In genomic region chr20:49562341-49563014, GRCh38 we compare ENCODE assay signal across 10 cellular contexts. TPM values are rescaled to one million over a fixed set of nuclear protein-coding genes. Genes with fewer than 3 reads are reported as not detected.
DNase-seq lines count a peak whose midpoint lies in the region; TF ChIP-seq lines count a peak whose summit lies in the region.
"Had no signal": no experiment of that assay in that cellular context is flagged by ENCODE, and none has a peak within 500 bp of the region (broad histone marks: within the 10 kb centered on the region; RNA-seq: fewer than 3 reads in every experiment).

No MANE protein-coding gene starts in this region.

- H2BK12ac ChIP-seq in H9 (ENCODE audit: insufficient read length, low read depth, low read length): no peak overlapping the region

- peaks cover 17 to 45% of the 10 kb centered on the region in 2 experiments for H3K4me1 Mint-ChIP-seq in H9

- no peak overlapping the region for H4K8ac ChIP-seq in H9 (replicated peaks; ENCODE audit: insufficient read length, low read depth, low read length)

- H4K20me1 ChIP-seq in H9 (ENCODE audit: control insufficient read depth, insufficient read depth, insufficient read length): no peaks in the 10 kb centered on the region

- no peak overlapping the region for H2BK120ac ChIP-seq in H9 (ENCODE audit: low read depth, low read length, poor library complexity, severe bottlenecking)

- TF ChIP-seq CTCF in H9 (conservative IDR thresholded peaks at IDR 0.05) (no peak), astrocyte of the spinal cord (IDR thresholded peaks at IDR 0.05; ENCODE audit: low read depth, low read length) (no peak)

- H3K27ac ChIP-seq in H9 (ENCODE audit: insufficient read length, low read depth, low read length): no peak overlapping the region
- peak overlapping the region; percentile 56 for H3K27ac ChIP-seq in skeletal muscle tissue (ENCODE audit: low read depth, low read length)
- H3K27ac ChIP-seq: HL-60 had no signal

- peak; percentile 77 for DNase-seq in H9
- DNase-seq in astrocyte of the spinal cord (ENCODE audit: low read depth, low spot score): peak; percentile 88
- peak; percentile 78 for DNase-seq in iris pigment epithelial cell (ENCODE audit: low read depth)
- DNase-seq in Ammon's horn (ENCODE audit: low spot score): no peak
- no peak for DNase-seq in superior temporal gyrus (ENCODE audit: extremely low spot score)
- no peak for DNase-seq in NCI-H1436 (lab: John Stamatoyannopoulos, UW)
- no peak for DNase-seq in G401 (ENCODE audit: low spot score)
- DNase-seq: erythroblast had no signal

- peak overlapping the region; percentile 11; the same call in 1 of the 2 replicates for H3K14ac ChIP-seq in H9 (ENCODE audit: insufficient read depth, low read length)

- no peak overlapping the region for H2AK5ac ChIP-seq in H9 (ENCODE audit: insufficient read length, low read length)

- H3K4me2 ChIP-seq in H9 (ENCODE audit: insufficient read depth, insufficient read length, low read length): no peak overlapping the region

- H3K27me3 ChIP-seq in H9 (ENCODE audit: insufficient read depth, low read length) (no peaks in the 10 kb centered on the region), skeletal muscle tissue (ENCODE audit: control insufficient read depth in 3 of 3, insufficient read depth in 3 of 3, low read length in 3 of 3) (peaks cover 4 to 9% (median 8%) of the 10 kb centered on the region in 3 donors)

- no peak overlapping the region for H4K91ac ChIP-seq in H9 (ENCODE audit: insufficient read length, low read depth, low read length)

- H3K4me1 ChIP-seq in H9 (ENCODE audit: insufficient read depth, low read length): peaks cover 2% of the 10 kb centered on the region; the same call in 1 of the 2 replicates
- H3K4me1 ChIP-seq in skeletal muscle tissue (ENCODE audit: control insufficient read depth in 3 of 3, insufficient read depth in 3 of 3, low read length in 3 of 3): peaks cover 19 to 24% (median 20%) of the 10 kb centered on the region in 3 donors

- H2BK5ac ChIP-seq in H9 (ENCODE audit: insufficient read length, low read length): no peak overlapping the region

- peaks cover 5 to 22% (median 11%) of the 10 kb centered on the region in 3 experiments for H3K36me3 Mint-ChIP-seq in H9 (ENCODE audit: insufficient read depth in 1 of 3, low read depth in 3 of 3)

- in situ Hi-C loops in astrocyte of the spinal cord (cut with HindIII; ENCODE audit: low sequenced_read_pairs) (no loop called here), G401 (cut with HindIII; ENCODE audit: low sequenced_read_pairs) (no loop called here)

- no peak overlapping the region for H2BK20ac ChIP-seq in H9 (ENCODE audit: low read depth, low read length, poor library complexity, severe bottlenecking)

- H2AFZ ChIP-seq in H9 (ENCODE audit: low read length): no peak overlapping the region

- no peak overlapping the region for H3K9ac ChIP-seq in H9 (ENCODE audit: extremely low read depth, insufficient read length, low read length)
- peak overlapping the region in 1 of 3 donors; percentile 41 for H3K9ac ChIP-seq in skeletal muscle tissue (ENCODE audit: low read depth in 1 of 3, low read length in 3 of 3)

- H3K56ac ChIP-seq in H9 (ENCODE audit: insufficient read length, low read depth, low read length): no peak overlapping the region

- peak overlapping the region; percentile 7 for H3K18ac ChIP-seq in H9 (ENCODE audit: insufficient read length, low read depth, low read length)

- no peaks in the 10 kb centered on the region; the same call in 1 of the 2 replicates for H3K27me3 Mint-ChIP-seq in H9 (ENCODE audit: low read depth)

- no peak overlapping the region for H3K4me3 Mint-ChIP-seq in H9

- H3K4me3 ChIP-seq in astrocyte of the spinal cord (ENCODE audit: low read depth, low read length) (no peak overlapping the region), skeletal muscle tissue (ENCODE audit: low read length in 3 of 3) (peak overlapping the region in 1 of 3 donors; percentile 9)

- peak overlapping the region; percentile 76 to 93 (median 91) for H3K27ac Mint-ChIP-seq in H9

- H4K5ac ChIP-seq in H9 (ENCODE audit: insufficient read length, low read depth, low read length): peak overlapping the region; percentile 20

- H3K79me2 ChIP-seq in H9 (ENCODE audit: insufficient read depth, low read length): no peaks in the 10 kb centered on the region; the same call in 1 of the 2 replicates

- no peaks in the 10 kb centered on the region for H3K36me3 ChIP-seq in skeletal muscle tissue (ENCODE audit: control insufficient read depth in 3 of 3, insufficient read depth in 3 of 3, low read length in 3 of 3)

- H3K23me2 ChIP-seq in H9 (ENCODE audit: insufficient read length, low read depth, low read length, poor library complexity, severe bottlenecking): peaks cover 3% of the 10 kb centered on the region

- no peaks in the 10 kb centered on the region for H3K9me3 Mint-ChIP-seq in H9

- WGBS in H9 (ENCODE audit: extremely low coverage, insufficient read length, low lambda C conversion rate): no CpG with 5 or more reads among the region's 19 CpGs

- no peak overlapping the region for H2BK15ac ChIP-seq in H9 (ENCODE audit: low read depth, low read length)

- H3T11ph ChIP-seq in H9 (ENCODE audit: low read length): no peak overlapping the region

- no peak overlapping the region for H3K23ac ChIP-seq in H9 (ENCODE audit: insufficient read length, low read depth, low read length)

- H3K9me3 ChIP-seq in H9 (ENCODE audit: control insufficient read depth, low read depth, low read length): no peaks in the 10 kb centered on the region
- no peaks in the 10 kb centered on the region for H3K9me3 ChIP-seq in skeletal muscle tissue (ENCODE audit: control insufficient read depth in 3 of 3, low read length in 3 of 3)

- H3K79me1 ChIP-seq in H9 (ENCODE audit: insufficient read depth, low read depth, low read length, poor library complexity, severe bottlenecking): no peaks in the 10 kb centered on the region

- no peak overlapping the region for H3K4ac ChIP-seq in H9 (ENCODE audit: low read depth, low read length)

RNA-seq across cellular contexts. Expression of gene PTGIS, which starts 5.5 kb away (rescaled TPM):
- total RNA-seq in H9 (2021) (18.9 and 20.0 TPM in 2 replicates), skeletal muscle tissue (25.6 TPM)
- 13.6 and 15.3 TPM in 2 replicates for total RNA-seq in G401 (2014; rRNA removed; shearing (Covaris generic))

Comparison
In these comparisons a context has a peak if more than half of its experiments do, and no peak if none do; other contexts are left out.
1. DNase-seq: peak in H9 (single experiment), astrocyte of the spinal cord (single experiment) and iris pigment epithelial cell (single experiment); none in Ammon's horn (single experiment), superior temporal gyrus (single experiment), NCI-H1436 (single experiment) and G401 (single experiment).